ENCODE assay signal across 18 cellular contexts in genomic region chr1:34863501-34863900, GRCh38. TPM values are rescaled to one million over a fixed set of nuclear protein-coding genes. Genes with fewer than 3 reads are reported as not detected.
DNase-seq lines count a peak whose midpoint lies in the region; ATAC-seq and TF ChIP-seq lines count a peak whose summit lies in the region.
"Had no signal": no experiment of that assay in that cellular context is flagged by ENCODE, and none has a peak within 500 bp of the region (broad histone marks: within the 10 kb centered on the region; RNA-seq: fewer than 3 reads in every experiment).

No MANE protein-coding gene starts in this region.

- peaks cover 6% of the 10 kb centered on the region for H3K36me3 Mint-ChIP-seq in CD8-positive, alpha-beta T cell
- H3K36me3 Mint-ChIP-seq in T-cell (no peaks in the 10 kb centered on the region), neural crest cell (ENCODE audit: low read depth) (no peaks in the 10 kb centered on the region)
- H3K36me3 Mint-ChIP-seq in activated naive CD8-positive, alpha-beta T cell treated with anti-CD3 and anti-CD28 coated beads, Interleukin-2, amount 50 U/mL, for 24 hours (ENCODE audit: low read depth): peaks cover 1% of the 10 kb centered on the region
- H3K36me3 Mint-ChIP-seq: WTC11 had no signal

- no peak for DNase-seq in CD8-positive, alpha-beta T cell
- DNase-seq in T-cell: no peak
- no peak for DNase-seq in activated naive CD8-positive, alpha-beta T cell treated with anti-CD3 and anti-CD28 coated beads, Interleukin-2, amount 50 U/mL, for 24 hours
- no peak for DNase-seq in neural crest cell (ENCODE audit: low read depth, low spot score)
- no peak for DNase-seq in inferior parietal cortex (ENCODE audit: extremely low spot score)
- no peak for DNase-seq in stimulated activated CD4-positive, alpha-beta T cell treated with anti-CD3 and anti-CD28 coated beads, Interleukin-15, amount 100 ng/mL, for 24 hours
- DNase-seq: effector memory CD4-positive, alpha-beta T cell; foreskin fibroblast; heart right ventricle; mesenchymal stem cell; NCI-H82; ovary; stimulated activated CD4-positive, alpha-beta T cell treated with anti-CD3 and anti-CD28 coated beads, Interleukin-2, amount 100 ng/mL, for 48 hours; T1000; tibial artery had no signal

- CTCF ChIA-PET in CD8-positive, alpha-beta T cell (lab: Charles Lee): interaction anchor here (0.8 to 11.2 kb wide), 3 partner anchors 8 to 77 kb away, joined by 3 to 129 read pairs (median 3); no protein-coding TSS in a partner anchor
- CTCF ChIA-PET in T-cell (lab: Charles Lee): interaction anchor here in 1 of 2 donors (4.8 kb wide), 1 partner anchor 11 kb away, joined by 37 read pairs; no protein-coding TSS in a partner anchor

- no peak overlapping the region for H3K27ac ChIP-seq in CD8-positive, alpha-beta T cell (ENCODE audit: low read depth, low read length)
- H3K27ac ChIP-seq: heart right ventricle, ovary, tibial artery had no signal

- POLR2A ChIA-PET in CD8-positive, alpha-beta T cell (lab: Charles Lee): no interaction called here
- POLR2A ChIA-PET in T-cell (lab: Charles Lee): no interaction called here

- peak overlapping the region; percentile 40 for H3K4me3 Mint-ChIP-seq in CD8-positive, alpha-beta T cell
- peak overlapping the region; percentile 7 to 82 (median 18) for H3K4me3 Mint-ChIP-seq in T-cell
- no peak overlapping the region for H3K4me3 Mint-ChIP-seq in activated naive CD8-positive, alpha-beta T cell treated with anti-CD3 and anti-CD28 coated beads, Interleukin-2, amount 50 U/mL, for 24 hours
- H3K4me3 Mint-ChIP-seq in neural crest cell: peak overlapping the region; percentile 29
- H3K4me3 Mint-ChIP-seq: WTC11 had no signal

- no peak overlapping the region for H3K4me3 ChIP-seq in CD8-positive, alpha-beta T cell (ENCODE audit: low read depth, low read length)
- H3K4me3 ChIP-seq: heart right ventricle, ovary, tibial artery had no signal

- H3K36me3 ChIP-seq in CD8-positive, alpha-beta T cell (ENCODE audit: insufficient read depth, low read length): no peaks in the 10 kb centered on the region
- H3K36me3 ChIP-seq: heart right ventricle, ovary, tibial artery had no signal

- intact Hi-C loops in CD8-positive, alpha-beta T cell (cut with DNase I, micrococcal nuclease): loop anchor here in 1 of 2 experiments (10.0 kb wide), 1 partner anchor 691 kb away; the partner anchor contains the start of genes KIAA0319L and NCDN

- no peak for ATAC-seq in CD8-positive, alpha-beta T cell
- no peak for ATAC-seq in T-cell (replicated peaks in 1 of 4)
- ATAC-seq in activated naive CD8-positive, alpha-beta T cell treated with anti-CD3 and anti-CD28 coated beads, Interleukin-2, amount 50 U/mL, for 24 hours: peak; percentile 44
- ATAC-seq in GM21723 (IDR thresholded peaks at IDR 0.05; ENCODE audit: unreplicated experiment): no peak
- ATAC-seq: heart right ventricle, SK-N-SH treated with all-trans-retinoic acid at 6 μM for 48 hours, WTC11 had no signal

- no peaks in the 10 kb centered on the region for H3K27me3 Mint-ChIP-seq in CD8-positive, alpha-beta T cell (ENCODE audit: low read depth)
- H3K27me3 Mint-ChIP-seq in T-cell (no peaks in the 10 kb centered on the region), neural crest cell (ENCODE audit: low read depth) (peaks cover 52% of the 10 kb centered on the region)
- no peaks in the 10 kb centered on the region for H3K27me3 Mint-ChIP-seq in activated naive CD8-positive, alpha-beta T cell treated with anti-CD3 and anti-CD28 coated beads, Interleukin-2, amount 50 U/mL, for 24 hours

- H3K4me1 Mint-ChIP-seq in CD8-positive, alpha-beta T cell (ENCODE audit: low read depth): peaks cover 54% of the 10 kb centered on the region
- H3K4me1 Mint-ChIP-seq in T-cell: peaks cover 44 to 69% (median 50%) of the 10 kb centered on the region in 3 donors
- H3K4me1 Mint-ChIP-seq in activated naive CD8-positive, alpha-beta T cell treated with anti-CD3 and anti-CD28 coated beads, Interleukin-2, amount 50 U/mL, for 24 hours: peaks cover 44% of the 10 kb centered on the region
- H3K4me1 Mint-ChIP-seq in neural crest cell: peaks cover 12% of the 10 kb centered on the region

- H3K4me1 ChIP-seq in CD8-positive, alpha-beta T cell (ENCODE audit: insufficient read depth, low read length): peaks cover 55% of the 10 kb centered on the region

- no peaks in the 10 kb centered on the region for H3K9me3 ChIP-seq in CD8-positive, alpha-beta T cell (ENCODE audit: low read length)
- H3K9me3 ChIP-seq: heart right ventricle, ovary, tibial artery had no signal

- no peak for TF ChIP-seq CTCF in CD8-positive, alpha-beta T cell (IDR thresholded peaks at IDR 0.05)
- TF ChIP-seq CTCF in neural crest cell (conservative IDR thresholded peaks at IDR 0.05): no peak

- no peaks in the 10 kb centered on the region for H3K9me3 Mint-ChIP-seq in CD8-positive, alpha-beta T cell
- H3K9me3 Mint-ChIP-seq in T-cell (no peaks in the 10 kb centered on the region), neural crest cell (no peaks in the 10 kb centered on the region)
- H3K9me3 Mint-ChIP-seq in activated naive CD8-positive, alpha-beta T cell treated with anti-CD3 and anti-CD28 coated beads, Interleukin-2, amount 50 U/mL, for 24 hours: no peaks in the 10 kb centered on the region

- H3K27ac Mint-ChIP-seq in CD8-positive, alpha-beta T cell: peak overlapping the region; percentile 79
- H3K27ac Mint-ChIP-seq in T-cell: peak overlapping the region; percentile 76 to 87
- H3K27ac Mint-ChIP-seq in activated naive CD8-positive, alpha-beta T cell treated with anti-CD3 and anti-CD28 coated beads, Interleukin-2, amount 50 U/mL, for 24 hours: peak overlapping the region; percentile 76
- H3K27ac Mint-ChIP-seq in neural crest cell (ENCODE audit: unreplicated experiment): no peak overlapping the region
- H3K27ac Mint-ChIP-seq: WTC11 had no signal

- H3K27me3 ChIP-seq in CD8-positive, alpha-beta T cell (ENCODE audit: insufficient read depth, low read length): no peaks in the 10 kb centered on the region
- H3K27me3 ChIP-seq: heart right ventricle, ovary, tibial artery had no signal

RNA-seq across cellular contexts. Expression of gene SMIM12, which starts 4.0 kb away (rescaled TPM):
- 10 to 100 TPM; 46.6 to 48.7 TPM for total RNA-seq in CD8-positive, alpha-beta T cell
- total RNA-seq in T-cell (10 to 100 TPM; 29.8 to 46.7 (median 37.1) TPM), neural crest cell (43.2 and 45.4 TPM in 2 replicates)
